ENCODE assay signal across 16 cellular contexts in the genomic region with DNA sequence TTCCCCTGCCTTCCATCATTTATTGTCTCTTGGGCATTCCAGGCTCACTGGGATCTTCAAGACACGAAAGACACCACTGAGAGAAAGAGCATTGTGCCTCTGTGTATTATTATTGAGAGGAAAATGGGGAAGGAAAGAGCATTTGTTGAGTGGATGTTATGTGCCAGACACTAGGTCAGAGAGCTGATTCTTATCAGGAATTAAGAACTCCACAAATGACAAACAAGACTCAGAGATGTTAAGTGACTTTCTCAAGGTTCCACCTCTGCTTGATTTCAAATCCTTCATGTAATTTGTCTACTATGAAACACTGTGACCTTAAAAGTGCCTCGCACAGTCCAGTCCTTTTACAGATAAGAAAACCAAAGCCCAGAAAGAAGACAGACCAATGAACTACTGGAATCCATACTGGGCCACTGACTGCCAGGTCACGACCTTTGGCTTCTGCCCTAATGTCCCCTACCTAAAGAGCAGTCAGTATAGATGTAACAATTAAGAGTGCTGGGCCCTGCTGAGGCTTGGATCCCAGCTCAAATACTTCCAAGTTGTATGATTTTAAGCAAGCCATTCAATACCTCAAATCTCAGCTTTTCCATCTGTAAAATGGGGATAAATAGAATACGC. TPM values are rescaled to one million over a fixed set of nuclear protein-coding genes. Genes with fewer than 3 reads are reported as not detected.
DNase-seq lines count a peak whose midpoint lies in the region; ATAC-seq and TF ChIP-seq lines count a peak whose summit lies in the region.
"Had no signal": no experiment of that assay in that cellular context is flagged by ENCODE, and none has a peak within 500 bp of the region (broad histone marks: within the 10 kb centered on the region; RNA-seq: fewer than 3 reads in every experiment).

No MANE protein-coding gene starts in this region.

- H3K9me3 Mint-ChIP-seq in T-cell, result no peaks in the 10 kb centered on the region
- H3K9me3 Mint-ChIP-seq in activated CD8-positive, alpha-beta memory T cell treated with anti-CD3 and anti-CD28 coated beads, Interleukin-2, amount 10 ng/mL, durations not matched to agents 7 days and 5 days (ENCODE audit: low read depth), result no peaks in the 10 kb centered on the region

- H3K36me3 ChIP-seq in gastroesophageal sphincter (no peaks in the 10 kb centered on the region), sigmoid colon (no peaks in the 10 kb centered on the region)

- intact Hi-C loops in sigmoid colon (cut with DNase I), result no loop called here

- TF ChIP-seq EP300 in gastroesophageal sphincter (IDR thresholded peaks at IDR 0.05) (no peak), sigmoid colon (IDR thresholded peaks at IDR 0.05) (no peak)

- H3K27me3 ChIP-seq in gastroesophageal sphincter (no peaks in the 10 kb centered on the region), sigmoid colon (no peaks in the 10 kb centered on the region)

- peaks cover 91 to 97% (median 93%) of the 10 kb centered on the region in 3 donors for H3K4me1 Mint-ChIP-seq in T-cell
- peaks cover 38% of the 10 kb centered on the region for H3K4me1 Mint-ChIP-seq in activated CD8-positive, alpha-beta memory T cell treated with anti-CD3 and anti-CD28 coated beads, Interleukin-2, amount 10 ng/mL, durations not matched to agents 7 days and 5 days

- H3K27ac Mint-ChIP-seq in T-cell, result peak overlapping the region; percentile 5 to 89
- no peak overlapping the region for H3K27ac Mint-ChIP-seq in activated CD8-positive, alpha-beta memory T cell treated with anti-CD3 and anti-CD28 coated beads, Interleukin-2, amount 10 ng/mL, durations not matched to agents 7 days and 5 days
- H3K27ac Mint-ChIP-seq: CD8-positive, alpha-beta memory T cell had no signal

- POLR2A ChIA-PET in T-cell (lab: Charles Lee), result interaction anchor here in 1 of 2 donors (0.9 to 2.5 kb wide), 2 partner anchors 11 to 13 kb away, joined by 3 to 13 read pairs; partner anchors contain the start of gene KLF7

- H3K4me3 ChIP-seq in gastroesophageal sphincter (no peak overlapping the region), sigmoid colon (no peak overlapping the region)

- CTCF ChIA-PET in T-cell (lab: Charles Lee), result interaction anchor here in 1 of 2 donors (1.6 kb wide), 1 partner anchor 13 kb away, joined by 5 read pairs; no protein-coding TSS in a partner anchor
- CTCF ChIA-PET in activated CD8-positive, alpha-beta memory T cell treated with anti-CD3 and anti-CD28 coated beads, Interleukin-2, amount 10 ng/mL, durations not matched to agents 7 days and 5 days (lab: Charles Lee), result no interaction called here

- ATAC-seq in T-cell (replicated peaks in 1 of 4), result no peak
- ATAC-seq in gastroesophageal sphincter, result no peak
- ATAC-seq in activated CD8-positive, alpha-beta memory T cell treated with anti-CD3 and anti-CD28 coated beads, Interleukin-2, amount 10 ng/mL, durations not matched to agents 7 days and 5 days, result no peak
- no peak for ATAC-seq in HG03469 (IDR thresholded peaks at IDR 0.05; ENCODE audit: unreplicated experiment)

- in situ Hi-C loops in G401 (cut with HindIII; ENCODE audit: low sequenced_read_pairs), result no loop called here

- H3K27ac ChIP-seq in gastroesophageal sphincter, result peak overlapping the region in 3 of 4 donors; percentile 65 to 100 (median 80)
- peak overlapping the region in 3 of 4 donors; percentile 60 to 100 (median 78) for H3K27ac ChIP-seq in sigmoid colon

- H3K4me1 ChIP-seq in gastroesophageal sphincter (peaks cover 69 to 100% (median 75%) of the 10 kb centered on the region in 3 donors), sigmoid colon (peaks cover 0 to 100% (median 94%) of the 10 kb centered on the region in 4 donors)

- peak; percentile 21 for DNase-seq in G401 (ENCODE audit: low spot score)
- DNase-seq in T-cell, result no peak
- no peak for DNase-seq in sigmoid colon
- no peak for DNase-seq in activated CD8-positive, alpha-beta memory T cell treated with anti-CD3 and anti-CD28 coated beads, Interleukin-2, amount 10 ng/mL, durations not matched to agents 7 days and 5 days
- DNase-seq in activated naive CD4-positive, alpha-beta T cell (lab: John Stamatoyannopoulos, UW), result no peak
- no peak for DNase-seq in NCI-H2171 treated with DMSO at 0.1 percent for 48 hours (lab: John Stamatoyannopoulos, UW)
- DNase-seq: aorta; CD8-positive, alpha-beta memory T cell; mammary epithelial cell; NCI-H1417 treated with DMSO at 0.1 percent for 48 hours; NCI-H69; posterior cingulate gyrus; SHP77; stimulated activated CD4-positive, alpha-beta T cell treated with anti-CD3 and anti-CD28 coated beads, Interleukin-1b, Interleukin-23, amount 100 ng/mL, for 48 hours had no signal

- 78 to 90% methylated on average over 3 to 4 of the region's 4 CpGs for WGBS in gastroesophageal sphincter (ENCODE audit: low coverage in 1 of 2), 2 donors
- 93 to 95% methylated on average over 4 of the region's 4 CpGs for WGBS in sigmoid colon, 2 donors

- peak overlapping the region in 1 of 3 donors; percentile 55 for H3K4me3 Mint-ChIP-seq in T-cell
- H3K4me3 Mint-ChIP-seq in activated CD8-positive, alpha-beta memory T cell treated with anti-CD3 and anti-CD28 coated beads, Interleukin-2, amount 10 ng/mL, durations not matched to agents 7 days and 5 days, result no peak overlapping the region
- H3K4me3 Mint-ChIP-seq: CD8-positive, alpha-beta memory T cell had no signal

- peaks cover 15% of the 10 kb centered on the region for H3K36me3 Mint-ChIP-seq in T-cell
- H3K36me3 Mint-ChIP-seq in activated CD8-positive, alpha-beta memory T cell treated with anti-CD3 and anti-CD28 coated beads, Interleukin-2, amount 10 ng/mL, durations not matched to agents 7 days and 5 days, result peaks cover 4% of the 10 kb centered on the region
- H3K36me3 Mint-ChIP-seq: CD8-positive, alpha-beta memory T cell had no signal

- H3K27me3 Mint-ChIP-seq in T-cell, result no peaks in the 10 kb centered on the region
- peaks cover 23% of the 10 kb centered on the region for H3K27me3 Mint-ChIP-seq in activated CD8-positive, alpha-beta memory T cell treated with anti-CD3 and anti-CD28 coated beads, Interleukin-2, amount 10 ng/mL, durations not matched to agents 7 days and 5 days

- no peak for TF ChIP-seq POLR2A in gastroesophageal sphincter (IDR thresholded peaks at IDR 0.05)
- no peak for TF ChIP-seq POLR2A in sigmoid colon (IDR thresholded peaks at IDR 0.05)

- TF ChIP-seq CTCF in gastroesophageal sphincter (IDR thresholded peaks at IDR 0.05), result no peak
- no peak for TF ChIP-seq CTCF in sigmoid colon (IDR thresholded peaks at IDR 0.05)

- no peaks in the 10 kb centered on the region for H3K9me3 ChIP-seq in gastroesophageal sphincter
- no peaks in the 10 kb centered on the region for H3K9me3 ChIP-seq in sigmoid colon

RNA-seq across cellular contexts. Expression of gene KLF7, which starts 11.1 kb away (rescaled TPM):
- total RNA-seq in G401 (2014; rRNA removed; shearing (Covaris generic)), result 1.2 and 1.7 TPM in 2 replicates
- 10 to 100 TPM; 56.8 to 90.6 (median 65.7) TPM for total RNA-seq in T-cell
- 10 to 100 TPM; 30.7 to 59.3 (median 42.1) TPM for total RNA-seq in gastroesophageal sphincter
- 10 to 100 TPM; 21.2 to 52.1 (median 25.1) TPM for total RNA-seq in sigmoid colon
- 1 to 10 TPM in 1 of 3 donors, under 1 TPM in 2; 0.60 to 7.8 (median 0.69) TPM for polyA plus RNA-seq in sigmoid colon
- 1 to 10 TPM; 4.7 to 6.8 TPM for total RNA-seq in activated CD8-positive, alpha-beta memory T cell treated with anti-CD3 and anti-CD28 coated beads, Interleukin-2, amount 10 ng/mL, durations not matched to agents 7 days and 5 days
